10 cellular contexts compared by ENCODE assay signal in the genomic region with DNA sequence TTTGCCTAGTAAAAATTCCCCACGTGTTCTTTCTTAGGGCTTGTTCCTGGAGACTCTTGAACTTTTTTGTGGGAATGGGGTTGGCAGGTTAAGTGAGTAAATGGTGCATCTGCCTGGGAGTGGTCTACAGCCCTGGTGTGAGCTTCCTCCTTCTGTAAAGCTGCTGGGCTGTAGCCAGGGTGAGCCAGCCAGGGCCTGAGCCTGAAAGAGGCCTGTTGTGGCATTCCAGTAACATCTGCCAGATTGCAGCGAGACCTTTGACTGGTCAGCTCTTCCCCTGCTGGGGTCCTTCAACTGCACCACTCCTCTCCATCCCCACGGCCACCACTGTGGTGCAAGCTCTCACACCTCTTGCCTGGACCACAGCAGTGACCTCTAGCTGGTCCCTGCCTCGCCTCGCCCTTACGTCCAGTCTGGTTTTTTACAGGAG. TPM values are rescaled to one million over a fixed set of nuclear protein-coding genes. Genes with fewer than 3 reads are reported as not detected.
DNase-seq lines count a peak whose midpoint lies in the region; ATAC-seq and TF ChIP-seq lines count a peak whose summit lies in the region.
"Had no signal": no experiment of that assay in that cellular context is flagged by ENCODE, and none has a peak within 500 bp of the region (broad histone marks: within the 10 kb centered on the region; RNA-seq: fewer than 3 reads in every experiment).

No MANE protein-coding gene starts in this region.

- no peak overlapping the region for H3K56ac ChIP-seq in IMR-90 (ENCODE audit: extremely low read depth, insufficient read depth, low read length)

- H3K27ac ChIP-seq in IMR-90 (ENCODE audit: insufficient read depth, low read length), result no peak overlapping the region
- peak overlapping the region; percentile 41 for H3K27ac ChIP-seq in skeletal muscle tissue (ENCODE audit: low read depth, low read length)

- H3K9me3 ChIP-seq in IMR-90 (ENCODE audit: control insufficient read depth, insufficient read depth, low read length), result no peaks in the 10 kb centered on the region
- H3K9me3 ChIP-seq in skeletal muscle tissue (ENCODE audit: control insufficient read depth in 3 of 3, low read length in 3 of 3), result no peaks in the 10 kb centered on the region

- no peak overlapping the region for H2AFZ ChIP-seq in IMR-90 (replicated peaks; ENCODE audit: low read length, poor library complexity)

- POLR2A ChIA-PET in IMR-90 (lab: Charles Lee; ENCODE audit: unreplicated experiment), result no interaction called here
- POLR2A ChIA-PET in activated CD8-positive, alpha-beta T cell treated with anti-CD3 and anti-CD28 coated beads, Interleukin-2, amount 10 ng/mL, durations not matched to agents 7 days and 5 days (lab: Charles Lee), result interaction anchor here (1.0 to 6.2 kb wide), 7 partner anchors 9 to 81 kb away, joined by 3 to 93 read pairs (median 21); partner anchors contain the start of gene IRF1

- H3K18ac ChIP-seq in IMR-90 (ENCODE audit: low read depth, low read length), result peak overlapping the region; percentile 6; the same call in 1 of the 2 replicates

- H3K36me3 Mint-ChIP-seq in activated CD8-positive, alpha-beta T cell treated with anti-CD3 and anti-CD28 coated beads, Interleukin-2, amount 10 ng/mL, durations not matched to agents 7 days and 5 days (ENCODE audit: low read depth), result peaks cover 74% of the 10 kb centered on the region
- peaks cover 37 to 48% (median 43%) of the 10 kb centered on the region in 3 donors for H3K36me3 Mint-ChIP-seq in immature natural killer cell

- 0 out of 4 replicates have a peak overlapping the region, but pooled peaks of 1 of the 2 experiments have one; percentile 1 for H4K8ac ChIP-seq in IMR-90 (ENCODE audit: low read depth in 2 of 2, low read length in 2 of 2)

- no peak for TF ChIP-seq POLR2A in IMR-90 (IDR thresholded peaks at IDR 0.05; ENCODE audit: low read depth, low read length)

- dilution Hi-C loops in IMR-90 (cut with HindIII; ENCODE audit: low sequenced_read_pairs, unreplicated experiment), result no loop called here

- ATAC-seq in IMR-90 (ENCODE audit: low read depth), result no peak
- ATAC-seq in activated CD8-positive, alpha-beta T cell treated with anti-CD3 and anti-CD28 coated beads, Interleukin-2, amount 10 ng/mL, durations not matched to agents 7 days and 5 days, result no peak
- ATAC-seq in HG02759 (IDR thresholded peaks at IDR 0.05; ENCODE audit: unreplicated experiment), result no peak
- no peak for ATAC-seq in GM19395 (IDR thresholded peaks at IDR 0.05; ENCODE audit: unreplicated experiment)

- intact Hi-C loops in IMR-90 (cut with micrococcal nuclease), result no loop called here

- H3K4ac ChIP-seq in IMR-90 (ENCODE audit: low read depth, low read length), result peak overlapping the region; percentile 54

- no peak overlapping the region; the same call in 2 of the 3 replicates for H2BK15ac ChIP-seq in IMR-90 (ENCODE audit: low read depth, low read length)

- H3K4me1 Mint-ChIP-seq in activated CD8-positive, alpha-beta T cell treated with anti-CD3 and anti-CD28 coated beads, Interleukin-2, amount 10 ng/mL, durations not matched to agents 7 days and 5 days (ENCODE audit: low read depth), result peaks cover 86% of the 10 kb centered on the region
- H3K4me1 Mint-ChIP-seq in immature natural killer cell, result peaks cover 96 to 99% of the 10 kb centered on the region in 2 donors

- no peaks in the 10 kb centered on the region for H3K27me3 Mint-ChIP-seq in activated CD8-positive, alpha-beta T cell treated with anti-CD3 and anti-CD28 coated beads, Interleukin-2, amount 10 ng/mL, durations not matched to agents 7 days and 5 days (ENCODE audit: low read depth)
- peaks cover 3 to 11% (median 8%) of the 10 kb centered on the region in 3 donors for H3K27me3 Mint-ChIP-seq in immature natural killer cell (ENCODE audit: low read depth in 3 of 3)

- H3K9ac ChIP-seq in IMR-90 (ENCODE audit: low read depth, low read length) (no peak overlapping the region), skeletal muscle tissue (ENCODE audit: low read depth in 1 of 3, low read length in 3 of 3) (peak overlapping the region in 1 of 3 donors; percentile 20)

- no peak overlapping the region for H3K4me3 ChIP-seq in IMR-90 (ENCODE audit: insufficient read depth, low read depth, low read length)
- H3K4me3 ChIP-seq in skeletal muscle tissue (ENCODE audit: low read length in 3 of 3), result no peak overlapping the region

- DNase-seq in IMR-90 (no peak), immature natural killer cell (no peak), SHP77 treated with DMSO at 0.1 percent for 48 hours (lab: John Stamatoyannopoulos, UW) (no peak), NCI-H2196 treated with DMSO at 0.1 percent for 48 hours (lab: John Stamatoyannopoulos, UW; ENCODE audit: unreplicated experiment) (no peak)
- no peak for DNase-seq in activated CD8-positive, alpha-beta T cell treated with anti-CD3 and anti-CD28 coated beads, Interleukin-2, amount 10 ng/mL, durations not matched to agents 7 days and 5 days
- DNase-seq: NCI-H1930, occipital lobe had no signal

- H3K27me3 ChIP-seq in IMR-90 (ENCODE audit: control insufficient read depth, insufficient read depth, low read length) (no peaks in the 10 kb centered on the region), skeletal muscle tissue (ENCODE audit: control insufficient read depth in 3 of 3, insufficient read depth in 3 of 3, low read length in 3 of 3) (no peaks in the 10 kb centered on the region)

- in situ Hi-C loops in IMR-90 (cut with MboI; ENCODE audit: low sequenced_read_pairs), result no loop called here

- H2BK20ac ChIP-seq in IMR-90 (ENCODE audit: low read depth, low read length), result no peak overlapping the region

- no peak overlapping the region; the same call in 1 of the 2 replicates for H4K5ac ChIP-seq in IMR-90 (ENCODE audit: low read depth, low read length)

- H3K79me1 ChIP-seq in IMR-90 (ENCODE audit: low read depth in 1 of 2, low read length in 2 of 2), result peaks cover 6 to 52% of the 10 kb centered on the region in 2 experiments; a peak in 2 of 4 replicates

- H3K27ac Mint-ChIP-seq in activated CD8-positive, alpha-beta T cell treated with anti-CD3 and anti-CD28 coated beads, Interleukin-2, amount 10 ng/mL, durations not matched to agents 7 days and 5 days, result peak overlapping the region; percentile 39
- H3K27ac Mint-ChIP-seq in immature natural killer cell, result peak overlapping the region; percentile 98 to 100 (median 99)

- H2AK5ac ChIP-seq in IMR-90 (ENCODE audit: low read depth, low read length), result no peak overlapping the region

- H4K91ac ChIP-seq in IMR-90 (ENCODE audit: insufficient read depth, low read depth, low read length), result peak overlapping the region; percentile 14; the same call in 1 of the 2 replicates

- no peak overlapping the region; the same call in 1 of the 2 replicates for H2BK120ac ChIP-seq in IMR-90 (ENCODE audit: low read depth, low read length)

- H3K4me1 ChIP-seq in IMR-90 (ENCODE audit: control insufficient read depth, insufficient read depth, low read length) (peaks cover 15% of the 10 kb centered on the region), skeletal muscle tissue (ENCODE audit: control insufficient read depth in 3 of 3, insufficient read depth in 3 of 3, low read length in 3 of 3) (peaks cover 71 to 72% (median 71%) of the 10 kb centered on the region in 3 donors)

- H3K9me3 Mint-ChIP-seq in activated CD8-positive, alpha-beta T cell treated with anti-CD3 and anti-CD28 coated beads, Interleukin-2, amount 10 ng/mL, durations not matched to agents 7 days and 5 days (ENCODE audit: insufficient read depth), result no peaks in the 10 kb centered on the region
- H3K9me3 Mint-ChIP-seq in immature natural killer cell, result peaks cover 0 to 2% (median 0%) of the 10 kb centered on the region in 6 donors

- TF ChIP-seq CTCF in IMR-90 (conservative IDR thresholded peaks at IDR 0.05; ENCODE audit: low read depth, low read length), result no peak

- no peak overlapping the region for H3K14ac ChIP-seq in IMR-90 (replicated peaks; ENCODE audit: low read depth, low read length)

- no peak overlapping the region for H2BK5ac ChIP-seq in IMR-90 (ENCODE audit: low read depth, low read length, poor library complexity, severe bottlenecking)

- H3K23ac ChIP-seq in IMR-90 (ENCODE audit: low read depth, low read length), result no peak overlapping the region

- H3K36me3 ChIP-seq in IMR-90 (ENCODE audit: control insufficient read depth, insufficient read depth, low read length), result no peaks in the 10 kb centered on the region
- H3K36me3 ChIP-seq in skeletal muscle tissue (ENCODE audit: control insufficient read depth in 3 of 3, insufficient read depth in 3 of 3, low read length in 3 of 3), result peaks cover 5 to 7% (median 5%) of the 10 kb centered on the region in 3 donors

- peaks cover 4% of the 10 kb centered on the region for H3K9me1 ChIP-seq in IMR-90 (ENCODE audit: insufficient read depth, low read length)

- CTCF ChIA-PET in IMR-90 (lab: Yijun Ruan, JAX), result no interaction called here
- CTCF ChIA-PET in activated CD8-positive, alpha-beta T cell treated with anti-CD3 and anti-CD28 coated beads, Interleukin-2, amount 10 ng/mL, durations not matched to agents 7 days and 5 days (lab: Charles Lee), result interaction anchor here (1.0 to 2.8 kb wide), 7 partner anchors 20 to 89 kb away, joined by 3 to 15 read pairs (median 8); no protein-coding TSS in a partner anchor

- WGBS in IMR-90 (ENCODE audit: extremely low coverage in 2 of 2, insufficient read length in 1 of 2), 2 experiments, result 94% methylated on average over 5 of the region's 6 CpGs; no CpG with 5 or more reads in 1 of the 2 experiments

- no peak for TF ChIP-seq RAD21 in IMR-90 (IDR thresholded peaks at IDR 0.05; ENCODE audit: low read length)

- H4K20me1 ChIP-seq in IMR-90 (ENCODE audit: insufficient read depth, low read length), result no peaks in the 10 kb centered on the region

- no peak overlapping the region for H2AK9ac ChIP-seq in IMR-90 (replicated peaks; ENCODE audit: low read depth, low read length, poor library complexity)

- no peak overlapping the region for H3K4me3 Mint-ChIP-seq in activated CD8-positive, alpha-beta T cell treated with anti-CD3 and anti-CD28 coated beads, Interleukin-2, amount 10 ng/mL, durations not matched to agents 7 days and 5 days
- H3K4me3 Mint-ChIP-seq in immature natural killer cell, result peak overlapping the region; percentile 62 to 99 (median 73)

- no peak overlapping the region for H3K4me2 ChIP-seq in IMR-90 (ENCODE audit: low read depth, low read length)

- no TSS peak for BruUV-seq in IMR-90 (replicated peaks; lab: Mats Ljungman, UMichigan)

TF ChIP-seq in IMR-90, 13 proteins besides CTCF, POLR2A, EP300 and RAD21:
- TF ChIP-seq NFE2L2 (IDR thresholded peaks at IDR 0.05; ENCODE audit: low read depth, low read length) (no peak), RFX5 (IDR thresholded peaks at IDR 0.05; ENCODE audit: low read depth, low read length) (no peak)

RNA-seq across cellular contexts. Expression of gene SLC22A5, which starts 47.5 kb away (rescaled TPM):
- total RNA-seq in IMR-90 (2012; rRNA removed) (3.6 and 6.1 TPM in 2 replicates), skeletal muscle tissue (2.1 TPM)
- polyA plus RNA-seq in IMR-90 (2012; rRNA removed) (6.0 and 7.1 TPM in 2 replicates), immature natural killer cell (1 to 10 TPM; 1.1 to 1.5 (median 1.5) TPM)
- 1.3 and 4.2 TPM in 2 replicates for polyA plus RNA-seq in IMR-90 (2012; cell fraction: cytosol; rRNA removed)
- 28.5 and 37.6 TPM in 2 replicates for polyA plus RNA-seq in IMR-90 (2012; cell fraction: nucleus; rRNA removed; ENCODE audit: low replicate concordance)
- 1 to 10 TPM; 2.2 to 3.5 TPM for total RNA-seq in activated CD8-positive, alpha-beta T cell treated with anti-CD3 and anti-CD28 coated beads, Interleukin-2, amount 10 ng/mL, durations not matched to agents 7 days and 5 days
